Comparison of ENCODE assay signal across 1 cellular context in the genomic region with DNA sequence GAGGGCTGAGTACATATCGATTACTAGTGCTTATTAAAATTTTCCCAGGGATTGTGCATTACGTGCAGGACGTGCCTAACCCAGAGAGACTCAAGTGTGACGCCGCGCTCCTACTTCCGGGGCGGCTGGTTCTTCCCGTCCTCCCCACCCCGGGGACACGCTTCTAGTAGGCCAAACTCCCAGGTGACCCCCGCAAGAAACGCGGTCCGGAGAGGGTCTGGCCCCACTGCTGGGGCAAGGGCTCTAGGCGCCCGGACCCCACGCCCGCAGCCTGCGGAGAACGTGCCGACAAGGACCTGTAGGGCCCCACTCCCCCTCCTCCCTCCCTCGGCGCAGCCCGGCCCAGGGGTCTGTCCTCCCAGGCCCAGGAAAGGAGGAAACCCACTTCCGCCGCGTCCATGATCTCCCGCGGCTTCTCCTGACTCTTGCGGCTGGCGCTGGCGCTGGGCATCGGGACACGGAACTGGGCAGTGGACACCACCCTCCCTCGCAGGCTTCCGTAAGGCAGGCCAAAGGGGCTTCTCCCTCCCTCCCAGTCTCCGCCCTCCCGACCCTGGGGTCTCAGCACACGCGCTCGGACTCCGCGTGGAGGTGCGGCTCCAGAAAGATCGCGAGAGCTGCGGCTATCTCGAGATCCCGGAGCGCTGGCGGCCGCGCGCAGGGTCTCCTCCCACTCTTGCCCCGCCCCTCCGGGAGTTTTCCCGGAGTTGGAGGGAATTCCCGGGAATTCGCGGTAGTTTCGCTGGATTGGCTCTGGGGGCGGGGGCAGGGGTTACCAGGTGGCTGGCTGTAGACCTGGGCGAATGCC.
TF ChIP-seq lines count a peak whose summit lies in the region.

TSS of gene DARS1 (minus strand) at position 609 of the 808 bp plus-strand sequence. CDS start at position 451, 158 bp downstream.

TF ChIP-seq in K562, 482 proteins besides CTCF, POLR2A, EP300 and RAD21 (continued from another document and continues in another):
- TF ChIP-seq E2F3 (CRISPR knock-in tag; IDR thresholded peaks at IDR 0.05) (no peak), KAT2B (IDR thresholded peaks at IDR 0.05; ENCODE audit: low read depth, low read length) (no peak), JUND (IDR thresholded peaks at IDR 0.05; ENCODE audit: borderline replicate concordance, low read depth, low read length) (0 out of 2 replicates have a peak, but pooled peaks have one; percentile 10), JUND (tag; IDR thresholded peaks at IDR 0.05; ENCODE audit: borderline replicate concordance, low read depth, low read length) (peak; percentile 42; the same call in 2 of the 3 replicates), PHB2 (IDR thresholded peaks at IDR 0.05; ENCODE audit: low read depth) (no peak), CHD1 (IDR thresholded peaks at IDR 0.05; ENCODE audit: low read length) (peak; percentile 62), POLR2AphosphoS2 (IDR thresholded peaks at IDR 0.05; ENCODE audit: low read length) (no peak), ZNF354B (CRISPR knock-in tag; IDR thresholded peaks at IDR 0.05) (no peak), HOXB6 (CRISPR knock-in tag; IDR thresholded peaks at IDR 0.05; ENCODE audit: borderline replicate concordance) (no peak), ZMIZ1 (IDR thresholded peaks at IDR 0.05; ENCODE audit: low read depth in 2 of 2, low read length in 2 of 2) (peak in 1 of 2 experiments; percentile 31; a peak in 1 of 4 replicates), SIX5 (IDR thresholded peaks at IDR 0.05; ENCODE audit: borderline replicate concordance in 1 of 2, insufficient read depth in 1 of 2, low read depth in 1 of 2, low read length in 2 of 2) (0 out of 4 replicates have a peak, but pooled peaks of 1 of the 2 experiments have one; percentile 8), YBX1 (IDR thresholded peaks at IDR 0.05) (no peak), HLTF (IDR thresholded peaks at IDR 0.05) (peak; percentile 68; the same call in 1 of the 2 replicates), MTA3 (IDR thresholded peaks at IDR 0.05; ENCODE audit: borderline replicate concordance) (peak; percentile 86), PCBP2 (IDR thresholded peaks at IDR 0.05; ENCODE audit: low read depth, low read length, poor library complexity, severe bottlenecking) (no peak), SAP30 (IDR thresholded peaks at IDR 0.05; ENCODE audit: borderline replicate concordance, insufficient read depth, low read depth, low read length, poor library complexity, severe bottlenecking) (no peak), ZNF408 (CRISPR knock-in tag; IDR thresholded peaks at IDR 0.05; ENCODE audit: low read depth) (no peak), ZNF121 (CRISPR knock-in tag; conservative IDR thresholded peaks at IDR 0.05) (no peak), ZNF780A (CRISPR knock-in tag; IDR thresholded peaks at IDR 0.05) (no peak), ASH1L (IDR thresholded peaks at IDR 0.05; ENCODE audit: borderline replicate concordance, low read depth, partially characterized antibody) (no peak), CTBP1 (IDR thresholded peaks at IDR 0.05; ENCODE audit: borderline replicate concordance) (peak; percentile 50), L3MBTL2 (IDR thresholded peaks at IDR 0.05) (peak; percentile 49), ZNF717 (CRISPR knock-in tag; IDR thresholded peaks at IDR 0.05) (no peak), PTRF (tag; IDR thresholded peaks at IDR 0.05) (no peak), CREM (IDR thresholded peaks at IDR 0.05; ENCODE audit: low read depth) (peak; percentile 84), ZNF347 (CRISPR knock-in tag; IDR thresholded peaks at IDR 0.05; ENCODE audit: low read depth) (no peak), HMGN3 (IDR thresholded peaks at IDR 0.05; ENCODE audit: borderline replicate concordance, extremely low read depth, insufficient read length, low read depth, low read length) (peak; percentile 61), BHLHE40 (IDR thresholded peaks at IDR 0.05; ENCODE audit: low read length) (no peak), EGR1 (conservative IDR thresholded peaks at IDR 0.05) (peak; percentile 71), ZNF707 (CRISPR knock-in tag; conservative IDR thresholded peaks at IDR 0.05) (no peak), DACH1 (IDR thresholded peaks at IDR 0.05; ENCODE audit: partially characterized antibody) (peak; percentile 28), NR4A1 (CRISPR knock-in tag; IDR thresholded peaks at IDR 0.05) (no peak), NR4A1 (tag; IDR thresholded peaks at IDR 0.05) (no peak; the same call in 1 of the 2 replicates), ETS1 (conservative IDR thresholded peaks at IDR 0.05; ENCODE audit: control insufficient read depth, low read depth, low read length) (peak; percentile 48), NBN (IDR thresholded peaks at IDR 0.05; ENCODE audit: low read depth) (no peak)
- TF ChIP-seq, protein P1, sequence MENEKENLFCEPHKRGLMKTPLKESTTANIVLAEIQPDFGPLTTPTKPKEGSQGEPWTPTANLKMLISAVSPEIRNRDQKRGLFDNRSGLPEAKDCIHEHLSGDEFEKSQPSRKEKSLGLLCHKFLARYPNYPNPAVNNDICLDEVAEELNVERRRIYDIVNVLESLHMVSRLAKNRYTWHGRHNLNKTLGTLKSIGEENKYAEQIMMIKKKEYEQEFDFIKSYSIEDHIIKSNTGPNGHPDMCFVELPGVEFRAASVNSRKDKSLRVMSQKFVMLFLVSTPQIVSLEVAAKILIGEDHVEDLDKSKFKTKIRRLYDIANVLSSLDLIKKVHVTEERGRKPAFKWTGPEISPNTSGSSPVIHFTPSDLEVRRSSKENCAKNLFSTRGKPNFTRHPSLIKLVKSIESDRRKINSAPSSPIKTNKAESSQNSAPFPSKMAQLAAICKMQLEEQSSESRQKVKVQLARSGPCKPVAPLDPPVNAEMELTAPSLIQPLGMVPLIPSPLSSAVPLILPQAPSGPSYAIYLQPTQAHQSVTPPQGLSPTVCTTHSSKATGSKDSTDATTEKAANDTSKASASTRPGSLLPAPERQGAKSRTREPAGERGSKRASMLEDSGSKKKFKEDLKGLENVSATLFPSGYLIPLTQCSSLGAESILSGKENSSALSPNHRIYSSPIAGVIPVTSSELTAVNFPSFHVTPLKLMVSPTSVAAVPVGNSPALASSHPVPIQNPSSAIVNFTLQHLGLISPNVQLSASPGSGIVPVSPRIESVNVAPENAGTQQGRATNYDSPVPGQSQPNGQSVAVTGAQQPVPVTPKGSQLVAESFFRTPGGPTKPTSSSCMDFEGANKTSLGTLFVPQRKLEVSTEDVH (IDR thresholded peaks at IDR 0.05; ENCODE audit: low read depth, partially characterized antibody) = peak; percentile 77
- TF ChIP-seq, protein P2, sequence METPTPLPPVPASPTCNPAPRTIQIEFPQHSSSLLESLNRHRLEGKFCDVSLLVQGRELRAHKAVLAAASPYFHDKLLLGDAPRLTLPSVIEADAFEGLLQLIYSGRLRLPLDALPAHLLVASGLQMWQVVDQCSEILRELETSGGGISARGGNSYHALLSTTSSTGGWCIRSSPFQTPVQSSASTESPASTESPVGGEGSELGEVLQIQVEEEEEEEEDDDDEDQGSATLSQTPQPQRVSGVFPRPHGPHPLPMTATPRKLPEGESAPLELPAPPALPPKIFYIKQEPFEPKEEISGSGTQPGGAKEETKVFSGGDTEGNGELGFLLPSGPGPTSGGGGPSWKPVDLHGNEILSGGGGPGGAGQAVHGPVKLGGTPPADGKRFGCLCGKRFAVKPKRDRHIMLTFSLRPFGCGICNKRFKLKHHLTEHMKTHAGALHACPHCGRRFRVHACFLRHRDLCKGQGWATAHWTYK (CRISPR knock-in tag; IDR thresholded peaks at IDR 0.05) = 0 out of 2 replicates have a peak, but pooled peaks have one; percentile 35
- TF ChIP-seq, protein P3, sequence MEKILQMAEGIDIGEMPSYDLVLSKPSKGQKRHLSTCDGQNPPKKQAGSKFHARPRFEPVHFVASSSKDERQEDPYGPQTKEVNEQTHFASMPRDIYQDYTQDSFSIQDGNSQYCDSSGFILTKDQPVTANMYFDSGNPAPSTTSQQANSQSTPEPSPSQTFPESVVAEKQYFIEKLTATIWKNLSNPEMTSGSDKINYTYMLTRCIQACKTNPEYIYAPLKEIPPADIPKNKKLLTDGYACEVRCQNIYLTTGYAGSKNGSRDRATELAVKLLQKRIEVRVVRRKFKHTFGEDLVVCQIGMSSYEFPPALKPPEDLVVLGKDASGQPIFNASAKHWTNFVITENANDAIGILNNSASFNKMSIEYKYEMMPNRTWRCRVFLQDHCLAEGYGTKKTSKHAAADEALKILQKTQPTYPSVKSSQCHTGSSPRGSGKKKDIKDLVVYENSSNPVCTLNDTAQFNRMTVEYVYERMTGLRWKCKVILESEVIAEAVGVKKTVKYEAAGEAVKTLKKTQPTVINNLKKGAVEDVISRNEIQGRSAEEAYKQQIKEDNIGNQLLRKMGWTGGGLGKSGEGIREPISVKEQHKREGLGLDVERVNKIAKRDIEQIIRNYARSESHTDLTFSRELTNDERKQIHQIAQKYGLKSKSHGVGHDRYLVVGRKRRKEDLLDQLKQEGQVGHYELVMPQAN (IDR thresholded peaks at IDR 0.05; ENCODE audit: borderline replicate concordance) = peak; percentile 94
- TF ChIP-seq, protein P4, sequence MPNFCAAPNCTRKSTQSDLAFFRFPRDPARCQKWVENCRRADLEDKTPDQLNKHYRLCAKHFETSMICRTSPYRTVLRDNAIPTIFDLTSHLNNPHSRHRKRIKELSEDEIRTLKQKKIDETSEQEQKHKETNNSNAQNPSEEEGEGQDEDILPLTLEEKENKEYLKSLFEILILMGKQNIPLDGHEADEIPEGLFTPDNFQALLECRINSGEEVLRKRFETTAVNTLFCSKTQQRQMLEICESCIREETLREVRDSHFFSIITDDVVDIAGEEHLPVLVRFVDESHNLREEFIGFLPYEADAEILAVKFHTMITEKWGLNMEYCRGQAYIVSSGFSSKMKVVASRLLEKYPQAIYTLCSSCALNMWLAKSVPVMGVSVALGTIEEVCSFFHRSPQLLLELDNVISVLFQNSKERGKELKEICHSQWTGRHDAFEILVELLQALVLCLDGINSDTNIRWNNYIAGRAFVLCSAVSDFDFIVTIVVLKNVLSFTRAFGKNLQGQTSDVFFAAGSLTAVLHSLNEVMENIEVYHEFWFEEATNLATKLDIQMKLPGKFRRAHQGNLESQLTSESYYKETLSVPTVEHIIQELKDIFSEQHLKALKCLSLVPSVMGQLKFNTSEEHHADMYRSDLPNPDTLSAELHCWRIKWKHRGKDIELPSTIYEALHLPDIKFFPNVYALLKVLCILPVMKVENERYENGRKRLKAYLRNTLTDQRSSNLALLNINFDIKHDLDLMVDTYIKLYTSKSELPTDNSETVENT (CRISPR knock-in tag; IDR thresholded peaks at IDR 0.05) = 0 out of 2 replicates have a peak, but pooled peaks have one; percentile 39
